Comparison of ENCODE assay signal across 1 cellular context in genomic region chr10:100739516-100740368, GRCh38.
A peak's percentile ranks its signal among the peaks of the same experiment; 100 is the strongest.
TF ChIP-seq lines count a peak whose summit lies in the region.

No MANE protein-coding gene starts in this region.

TF ChIP-seq in HepG2, 621 proteins besides CTCF, POLR2A, EP300 and RAD21 (continued from another document and continues in another):
- TF ChIP-seq ZFX (CRISPR knock-in tag; IDR thresholded peaks at IDR 0.05; ENCODE audit: low read depth) (peak; percentile 42; the same call in 1 of the 2 replicates), EZH2 (conservative IDR thresholded peaks at IDR 0.05; ENCODE audit: low read depth, low read length) (peak; percentile 87; the same call in 1 of the 2 replicates), TGIF2 (CRISPR knock-in tag; IDR thresholded peaks at IDR 0.05) (no peak), ZBTB7A (CRISPR knock-in tag; IDR thresholded peaks at IDR 0.05) (no peak), ZNF326 (CRISPR knock-in tag; IDR thresholded peaks at IDR 0.05; ENCODE audit: borderline replicate concordance) (no peak), PAXIP1 (CRISPR knock-in tag; conservative IDR thresholded peaks at IDR 0.05) (0 out of 2 replicates have a peak, but pooled peaks have one; percentile 13), ZNF292 (CRISPR knock-in tag; IDR thresholded peaks at IDR 0.05; ENCODE audit: borderline replicate concordance, low read depth) (no peak), ARID5B (CRISPR knock-in tag; IDR thresholded peaks at IDR 0.05) (0 out of 2 replicates have a peak, but pooled peaks have one; percentile 25), ARID4A (CRISPR knock-in tag; IDR thresholded peaks at IDR 0.05; ENCODE audit: borderline replicate concordance) (no peak), ZNF180 (CRISPR knock-in tag; IDR thresholded peaks at IDR 0.05; ENCODE audit: borderline replicate concordance, low read depth) (no peak), ZMYM4 (CRISPR knock-in tag; IDR thresholded peaks at IDR 0.05) (0 out of 2 replicates have a peak, but pooled peaks have one; percentile 15), NFKB2 (CRISPR knock-in tag; IDR thresholded peaks at IDR 0.05; ENCODE audit: borderline replicate concordance) (no peak; the same call in 1 of the 2 replicates), ZNF12 (CRISPR knock-in tag; IDR thresholded peaks at IDR 0.05) (no peak), ZNF337 (CRISPR knock-in tag; IDR thresholded peaks at IDR 0.05; ENCODE audit: borderline replicate concordance, low read depth) (no peak), ZBTB21 (CRISPR knock-in tag; IDR thresholded peaks at IDR 0.05) (no peak), JUN (CRISPR knock-in tag; IDR thresholded peaks at IDR 0.05) (no peak), CSRNP1 (CRISPR knock-in tag; IDR thresholded peaks at IDR 0.05) (no peak), RARA (CRISPR knock-in tag; IDR thresholded peaks at IDR 0.05) (no peak), ZNF142 (CRISPR knock-in tag; IDR thresholded peaks at IDR 0.05) (no peak), ZBTB34 (CRISPR knock-in tag; IDR thresholded peaks at IDR 0.05) (no peak), HMGXB3 (CRISPR knock-in tag; IDR thresholded peaks at IDR 0.05; ENCODE audit: borderline replicate concordance) (no peak), ZNF557 (CRISPR knock-in tag; IDR thresholded peaks at IDR 0.05) (no peak), CREM (IDR thresholded peaks at IDR 0.05) (no peak), CREM (CRISPR knock-in tag; IDR thresholded peaks at IDR 0.05) (no peak), ZNF3 (CRISPR knock-in tag; IDR thresholded peaks at IDR 0.05) (no peak)
